ENCODE assay signal across 8 cellular contexts in genomic region chr17:82751571-82752370, GRCh38. TPM values are rescaled to one million over a fixed set of nuclear protein-coding genes. Genes with fewer than 3 reads are reported as not detected.
DNase-seq lines count a peak whose midpoint lies in the region; ATAC-seq and TF ChIP-seq lines count a peak whose summit lies in the region.

TBCD (plus strand) TSS chr17:82752065; CDS start chr17:82752194, 129 bp downstream.

- CTCF ChIA-PET in CD4-positive, alpha-beta T cell (lab: Charles Lee), result no interaction called here

- no peaks in the 10 kb centered on the region for H3K36me3 ChIP-seq in effector memory CD4-positive, alpha-beta T cell (ENCODE audit: control insufficient read depth, insufficient read depth, low read length)

- H3K4me3 Mint-ChIP-seq in CD4-positive, alpha-beta T cell, result peak within 1 kb of the TSS; percentile 89
- H3K4me3 Mint-ChIP-seq in memory B cell, result peak within 1 kb of the TSS; percentile 83

- peak; percentile 71 for ATAC-seq in CD4-positive, alpha-beta T cell (ENCODE audit: poor library complexity)
- ATAC-seq in GM19463 (IDR thresholded peaks at IDR 0.05; ENCODE audit: unreplicated experiment) (peak; percentile 79), memory B cell (ENCODE audit: low read depth) (peak; percentile 76)

- peaks cover 25% of the 10 kb centered on the region for H3K4me1 Mint-ChIP-seq in CD4-positive, alpha-beta T cell (ENCODE audit: low read depth)
- H3K4me1 Mint-ChIP-seq in memory B cell, result peaks cover 15% of the 10 kb centered on the region

- H3K4me1 ChIP-seq in effector memory CD4-positive, alpha-beta T cell (ENCODE audit: control insufficient read depth, insufficient read depth, low read length, poor library complexity, severe bottlenecking), result peaks cover 11% of the 10 kb centered on the region

- no peak for TF ChIP-seq CTCF in CD4-positive, alpha-beta T cell (IDR thresholded peaks at IDR 0.05)

- peaks cover 2% of the 10 kb centered on the region for H3K9me3 Mint-ChIP-seq in CD4-positive, alpha-beta T cell
- peaks cover 2% of the 10 kb centered on the region for H3K9me3 Mint-ChIP-seq in memory B cell

- H3K9me3 ChIP-seq in CD4-positive, alpha-beta T cell (ENCODE audit: control insufficient read depth, low read length), result no peaks in the 10 kb centered on the region
- H3K9me3 ChIP-seq in effector memory CD4-positive, alpha-beta T cell (ENCODE audit: control insufficient read depth, low read length), result no peaks in the 10 kb centered on the region

- peaks cover 8% of the 10 kb centered on the region for H3K36me3 Mint-ChIP-seq in CD4-positive, alpha-beta T cell (ENCODE audit: low read depth)
- peaks cover 3% of the 10 kb centered on the region for H3K36me3 Mint-ChIP-seq in memory B cell

- peak; percentile 77 to 92 (median 88) for DNase-seq in CD4-positive, alpha-beta T cell
- DNase-seq in HPDE6-E6E7 (ENCODE audit: extremely low spot score) (peak; percentile 95), NOMO-1 treated with DMSO at 0.1 percent for 48 hours (lab: John Stamatoyannopoulos, UW; ENCODE audit: unreplicated experiment) (peak; percentile 81), memory B cell (ENCODE audit: low spot score in 2 of 2) (peak; percentile 80 to 89)
- DNase-seq in activated CD8-positive, alpha-beta memory T cell treated with anti-CD3 and anti-CD28 coated beads for 4 hours (ENCODE audit: low read depth in 2 of 2), result peak; percentile 71 to 82
- peak; percentile 80 to 87 (median 82) for DNase-seq in effector memory CD4-positive, alpha-beta T cell
- DNase-seq in stimulated activated CD4-positive, alpha-beta T cell treated with anti-CD3 and anti-CD28 coated beads, TNF-alpha, amount 100 ng/mL, for 48 hours (ENCODE audit: low read depth in 3 of 3), result peak; percentile 66 to 95 (median 87)

- H3K27me3 Mint-ChIP-seq in CD4-positive, alpha-beta T cell, result no peaks in the 10 kb centered on the region
- no peaks in the 10 kb centered on the region for H3K27me3 Mint-ChIP-seq in memory B cell

- no peak within 1 kb of the TSS for H3K27ac Mint-ChIP-seq in CD4-positive, alpha-beta T cell
- H3K27ac Mint-ChIP-seq in memory B cell, result no peak within 1 kb of the TSS

- intact Hi-C loops in CD4-positive, alpha-beta T cell (cut with DNase I, micrococcal nuclease), result loop anchor here (1.0 to 10.0 kb wide), 7 partner anchors 34 to 337 kb away; partner anchors contain the start of genes RAB40B (in 2 of the 2), FN3KRP (in 1 of the 2), HEXD (in 1 of the 2) and OGFOD3 (in 1 of the 2)

- no peaks in the 10 kb centered on the region for H3K27me3 ChIP-seq in CD4-positive, alpha-beta T cell (ENCODE audit: control insufficient read depth, insufficient read depth, low read length)
- H3K27me3 ChIP-seq in effector memory CD4-positive, alpha-beta T cell (replicated peaks; ENCODE audit: control insufficient read depth, insufficient read depth, low read length, poor library complexity, severe bottlenecking), result no peaks in the 10 kb centered on the region

- H3K27ac ChIP-seq in CD4-positive, alpha-beta T cell (ENCODE audit: low read depth, low read length), result peak within 1 kb of the TSS; percentile 41
- peak within 1 kb of the TSS; percentile 49 for H3K27ac ChIP-seq in effector memory CD4-positive, alpha-beta T cell (ENCODE audit: insufficient read depth, low read length, poor library complexity, severe bottlenecking)

- peak within 1 kb of the TSS; percentile 88 for H3K4me3 ChIP-seq in effector memory CD4-positive, alpha-beta T cell (ENCODE audit: insufficient read depth, low read depth, low read length, poor library complexity, severe bottlenecking)

- POLR2A ChIA-PET in CD4-positive, alpha-beta T cell (lab: Charles Lee), result no interaction called here

RNA-seq across cellular contexts. Expression of gene TBCD, which starts in this region (rescaled TPM):
- 10 to 100 TPM; 74.6 to 80.3 TPM for total RNA-seq in CD4-positive, alpha-beta T cell

Comparison
In these comparisons a context has a peak if more than half of its experiments do, and no peak if none do; other contexts are left out.
1. Peak in every context shown above with its lines: DNase-seq, ATAC-seq, H3K4me3 ChIP-seq and H3K27ac ChIP-seq.